Comparison of ENCODE assay signal across 9 cellular contexts in genomic region chr4:39062094-39062493, GRCh38. TPM values are rescaled to one million over a fixed set of nuclear protein-coding genes. Genes with fewer than 3 reads are reported as not detected.
DNase-seq lines count a peak whose midpoint lies in the region; ATAC-seq and FAIRE-seq lines count a peak whose summit lies in the region.
"Had no signal": no experiment of that assay in that cellular context is flagged by ENCODE, and none has a peak within 500 bp of the region (broad histone marks: within the 10 kb centered on the region; RNA-seq: fewer than 3 reads in every experiment).

Gene KLHL5 (plus strand): TSS chr4:39062232. CDS start chr4:39062653, 421 bp downstream.

- H3K4me3 Mint-ChIP-seq in activated T-helper 17 cell treated with anti-CD3 and anti-CD28 coated beads, Interleukin-2, amount 50 U/mL, for 72 hours: peak within 1 kb of the TSS; percentile 2

- no peak for ATAC-seq in activated T-helper 17 cell treated with anti-CD3 and anti-CD28 coated beads, Interleukin-2, amount 50 U/mL, for 72 hours (replicated peaks)
- ATAC-seq in HG03135 (IDR thresholded peaks at IDR 0.05; ENCODE audit: unreplicated experiment) (no peak), GM21390 (IDR thresholded peaks at IDR 0.05; ENCODE audit: unreplicated experiment) (no peak)

- H3K27me3 Mint-ChIP-seq in activated T-helper 17 cell treated with anti-CD3 and anti-CD28 coated beads, Interleukin-2, amount 50 U/mL, for 72 hours: no peaks in the 10 kb centered on the region

- no peak for DNase-seq in GM19239 (ENCODE audit: insufficient read length, low spot score)
- peak; percentile 59 for DNase-seq in iPS DF 19.7 (ENCODE audit: low read depth, low spot score)
- DNase-seq in renal cortical epithelial cell (ENCODE audit: low read depth): peak; percentile 15
- no peak for DNase-seq in activated naive CD4-positive, alpha-beta T cell treated with anti-CD3 and anti-CD28 coated beads, Interleukin-2, amount 50 U/mL, for 16 hours
- DNase-seq in RKO (ENCODE audit: low spot score): no peak
- DNase-seq: NCI-H526 had no signal

- peaks cover 6% of the 10 kb centered on the region for H3K36me3 Mint-ChIP-seq in activated T-helper 17 cell treated with anti-CD3 and anti-CD28 coated beads, Interleukin-2, amount 50 U/mL, for 72 hours (ENCODE audit: low read depth)

- peak within 1 kb of the TSS; percentile 3 for H3K27ac Mint-ChIP-seq in activated T-helper 17 cell treated with anti-CD3 and anti-CD28 coated beads, Interleukin-2, amount 50 U/mL, for 72 hours

- peak; percentile 81 for FAIRE-seq in GM19239 (lab: Jason Lieb, UNC)

- H3K4me1 Mint-ChIP-seq in activated T-helper 17 cell treated with anti-CD3 and anti-CD28 coated beads, Interleukin-2, amount 50 U/mL, for 72 hours: peaks cover 22% of the 10 kb centered on the region

- no peaks in the 10 kb centered on the region for H3K9me3 Mint-ChIP-seq in activated T-helper 17 cell treated with anti-CD3 and anti-CD28 coated beads, Interleukin-2, amount 50 U/mL, for 72 hours

RNA-seq across cellular contexts. Expression of gene KLHL5, which starts in this region (rescaled TPM):
- total RNA-seq in activated T-helper 17 cell treated with anti-CD3 and anti-CD28 coated beads, Interleukin-2, amount 50 U/mL, for 72 hours: 10 to 100 TPM; 19.4 to 28.1 TPM
- 82.3 and 100 TPM in 2 replicates for total RNA-seq in renal cortical epithelial cell

Comparison
In these comparisons a context has a peak if more than half of its experiments do, and no peak if none do; other contexts are left out.
1. DNase-seq: peak in iPS DF 19.7 (single experiment) and renal cortical epithelial cell (single experiment); none in GM19239 (single experiment), activated naive CD4-positive, alpha-beta T cell treated with anti-CD3 and anti-CD28 coated beads, Interleukin-2, amount 50 U/mL, for 16 hours (single experiment) and RKO (single experiment).